Comparison of ENCODE assay signal across 31 cellular contexts in genomic region chr7:103796296-103796962, GRCh38.
"Had no signal": no experiment of that assay in that cellular context is flagged by ENCODE, and none has a peak within 500 bp of the region (broad histone marks: within the 10 kb centered on the region; RNA-seq: fewer than 3 reads in every experiment).

No MANE protein-coding gene starts in this region.

- H3K4me3 ChIP-seq: adrenal gland, body of pancreas, breast epithelium had no signal

- H3K9me3 ChIP-seq: body of pancreas had no signal

- H3K36me3 Mint-ChIP-seq: activated CD4-positive, alpha-beta memory T cell treated with anti-CD3 and anti-CD28 coated beads for 36 hours; activated CD8-positive, alpha-beta memory T cell treated with anti-CD3 and anti-CD28 coated beads, Interleukin-2, amount 10 ng/mL, durations not matched to agents 7 days and 5 days; activated naive CD4-positive, alpha-beta T cell treated with anti-CD3 and anti-CD28 coated beads, Interleukin-2, amount 50 U/mL, for 72 hours; activated naive CD8-positive, alpha-beta T cell treated with anti-CD3 and anti-CD28 coated beads for 36 hours had no signal

- ATAC-seq: activated CD8-positive, alpha-beta memory T cell treated with anti-CD3 and anti-CD28 coated beads, Interleukin-2, amount 10 ng/mL, durations not matched to agents 7 days and 5 days; activated CD8-positive, alpha-beta T cell treated with anti-CD3 and anti-CD28 coated beads for 36 hours; activated naive CD4-positive, alpha-beta T cell treated with anti-CD3 and anti-CD28 coated beads, Interleukin-2, amount 50 U/mL, for 72 hours; body of pancreas had no signal

- DNase-seq: activated B cell treated with CpG ODN at 0.5 μM for 24 hours; activated CD4-positive, alpha-beta memory T cell treated with anti-CD3 and anti-CD28 coated beads for 36 hours; activated CD4-positive, alpha-beta T cell treated with anti-CD3 and anti-CD28 coated beads for 4 hours; activated CD4-positive, alpha-beta T cell treated with anti-CD3 and anti-CD28 coated beads, Interleukin-2, amount 10 ng/mL, durations not matched to agents 24 days and 14 days; activated CD4-positive, alpha-beta T cell treated with anti-CD3 and anti-CD28 coated beads, Interleukin-2, amount 50 U/mL, for 1 hour; activated CD4-positive, alpha-beta T cell treated with anti-CD3 and anti-CD28 coated beads, Interleukin-2, amount 50 U/mL, for 4 hours; activated CD4-positive, CD25-positive, alpha-beta regulatory T cell treated with anti-CD3 and anti-CD28 coated beads, Interleukin-2, amount 50 U/mL, for 72 hours; activated CD8-positive, alpha-beta memory T cell treated with anti-CD3 and anti-CD28 coated beads, Interleukin-2, amount 10 ng/mL, durations not matched to agents 7 days and 5 days; activated CD8-positive, alpha-beta memory T cell treated with anti-CD3 and anti-CD28 coated beads, Interleukin-2, amount 50 U/mL, for 48 hours; activated CD8-positive, alpha-beta T cell treated with anti-CD3 and anti-CD28 coated beads for 36 hours; activated effector memory CD4-positive, alpha-beta T cell treated with Interleukin-2 at 50 U/mL for 16 hours; activated gamma-delta T cell; activated naive CD4-positive, alpha-beta T cell treated with anti-CD3 and anti-CD28 coated beads for 36 hours; activated naive CD4-positive, alpha-beta T cell treated with anti-CD3 and anti-CD28 coated beads, Interleukin-2, amount 50 U/mL, for 16 hours; activated naive CD8-positive, alpha-beta T cell treated with anti-CD3 and anti-CD28 coated beads for 36 hours; activated T-cell treated with anti-CD3 and anti-CD28 coated beads, Interleukin-2, amount 50 U/mL, for 24 hours; activated T-cell treated with anti-CD3 and anti-CD28 coated beads, Interleukin-2, amount 50 U/mL, for 48 hours; adrenal gland; amniotic stem cell; aorta; body of pancreas; brain microvascular endothelial cell; central memory CD4-positive, alpha-beta T cell; T-helper 1 cell; T-helper 2 cell; T-helper 9 cell had no signal

- H3K4me1 Mint-ChIP-seq: activated B cell treated with CpG ODN at 0.5 μM for 24 hours; activated CD4-positive, alpha-beta T cell treated with anti-CD3 and anti-CD28 coated beads, Interleukin-2, amount 10 ng/mL, durations not matched to agents 24 days and 14 days; activated CD8-positive, alpha-beta memory T cell treated with anti-CD3 and anti-CD28 coated beads, Interleukin-2, amount 10 ng/mL, durations not matched to agents 7 days and 5 days; activated naive CD8-positive, alpha-beta T cell treated with anti-CD3 and anti-CD28 coated beads for 36 hours had no signal

- H3K27ac ChIP-seq: adrenal gland, body of pancreas, brain microvascular endothelial cell had no signal

- H3K27ac Mint-ChIP-seq: activated B cell treated with CpG ODN at 0.5 μM for 24 hours; activated CD4-positive, alpha-beta memory T cell treated with anti-CD3 and anti-CD28 coated beads for 36 hours; activated CD4-positive, alpha-beta T cell treated with anti-CD3 and anti-CD28 coated beads, Interleukin-2, amount 10 ng/mL, durations not matched to agents 24 days and 14 days; activated CD8-positive, alpha-beta memory T cell treated with anti-CD3 and anti-CD28 coated beads, Interleukin-2, amount 10 ng/mL, durations not matched to agents 7 days and 5 days; activated CD8-positive, alpha-beta T cell treated with anti-CD3 and anti-CD28 coated beads for 36 hours; activated naive CD4-positive, alpha-beta T cell treated with anti-CD3 and anti-CD28 coated beads for 36 hours; activated naive CD4-positive, alpha-beta T cell treated with anti-CD3 and anti-CD28 coated beads, Interleukin-2, amount 50 U/mL, for 72 hours; activated naive CD8-positive, alpha-beta T cell treated with anti-CD3 and anti-CD28 coated beads for 36 hours; activated T-cell treated with anti-CD3 and anti-CD28 coated beads, Interleukin-2, amount 50 U/mL, for 24 hours; activated T-helper 2 cell treated with anti-CD3 and anti-CD28 coated beads, Interferon-gamma antibody, Interleukin-2, Interleukin-4, amounts not matched to agents 10 μg/mL and 5 μg/mL and 100 μg/mL, durations not matched to agents 14 hours and 24 hours and 36 hours; T-helper 1 cell treated with Interleukin-12 subunit alpha and Interleukin-12 subunit beta and Interleukin-4 antibody, amounts not matched to agents 30 μg/mL and 1 μg/mL, for 36 hours; T-helper 2 cell treated with Interferon-gamma antibody and Interleukin-4, amounts not matched to agents 5 μg/mL and 100 μg/mL, for 36 hours had no signal

- H3K36me3 ChIP-seq: adrenal gland, brain microvascular endothelial cell, breast epithelium had no signal

- H3K4me3 Mint-ChIP-seq: activated B cell treated with CpG ODN at 0.5 μM for 24 hours; activated CD4-positive, alpha-beta memory T cell treated with anti-CD3 and anti-CD28 coated beads for 36 hours; activated CD4-positive, alpha-beta T cell treated with anti-CD3 and anti-CD28 coated beads, Interleukin-2, amount 10 ng/mL, durations not matched to agents 24 days and 14 days; activated CD8-positive, alpha-beta memory T cell treated with anti-CD3 and anti-CD28 coated beads, Interleukin-2, amount 10 ng/mL, durations not matched to agents 7 days and 5 days; activated CD8-positive, alpha-beta T cell treated with anti-CD3 and anti-CD28 coated beads for 36 hours; activated naive CD4-positive, alpha-beta T cell treated with anti-CD3 and anti-CD28 coated beads for 36 hours; activated naive CD8-positive, alpha-beta T cell treated with anti-CD3 and anti-CD28 coated beads for 36 hours; activated T-cell treated with anti-CD3 and anti-CD28 coated beads, Interleukin-2, amount 50 U/mL, for 24 hours; T-helper 1 cell treated with Interleukin-12 subunit alpha and Interleukin-12 subunit beta and Interleukin-4 antibody, amounts not matched to agents 30 μg/mL and 1 μg/mL, for 36 hours; T-helper 2 cell treated with Interferon-gamma antibody and Interleukin-4, amounts not matched to agents 5 μg/mL and 100 μg/mL, for 36 hours had no signal

- H3K9me3 Mint-ChIP-seq: activated B cell treated with CpG ODN at 0.5 μM for 24 hours; activated CD4-positive, alpha-beta T cell treated with anti-CD3 and anti-CD28 coated beads, Interleukin-2, amount 10 ng/mL, durations not matched to agents 24 days and 14 days; activated CD8-positive, alpha-beta T cell treated with anti-CD3 and anti-CD28 coated beads for 36 hours; activated naive CD4-positive, alpha-beta T cell treated with anti-CD3 and anti-CD28 coated beads for 36 hours; activated naive CD4-positive, alpha-beta T cell treated with anti-CD3 and anti-CD28 coated beads, Interleukin-2, amount 50 U/mL, for 72 hours; activated naive CD8-positive, alpha-beta T cell treated with anti-CD3 and anti-CD28 coated beads for 36 hours; activated T-helper 2 cell treated with anti-CD3 and anti-CD28 coated beads, Interferon-gamma antibody, Interleukin-2, Interleukin-4, amounts not matched to agents 10 μg/mL and 5 μg/mL and 100 μg/mL, durations not matched to agents 14 hours and 24 hours and 36 hours; T-helper 1 cell treated with Interleukin-12 subunit alpha and Interleukin-12 subunit beta and Interleukin-4 antibody, amounts not matched to agents 30 μg/mL and 1 μg/mL, for 36 hours; T-helper 2 cell treated with Interferon-gamma antibody and Interleukin-4, amounts not matched to agents 5 μg/mL and 100 μg/mL, for 36 hours had no signal

- H3K4me1 ChIP-seq: adrenal gland, body of pancreas, breast epithelium had no signal

- H3K27me3 ChIP-seq: adrenal gland, body of pancreas, brain microvascular endothelial cell, breast epithelium had no signal
